In the genomic region with DNA sequence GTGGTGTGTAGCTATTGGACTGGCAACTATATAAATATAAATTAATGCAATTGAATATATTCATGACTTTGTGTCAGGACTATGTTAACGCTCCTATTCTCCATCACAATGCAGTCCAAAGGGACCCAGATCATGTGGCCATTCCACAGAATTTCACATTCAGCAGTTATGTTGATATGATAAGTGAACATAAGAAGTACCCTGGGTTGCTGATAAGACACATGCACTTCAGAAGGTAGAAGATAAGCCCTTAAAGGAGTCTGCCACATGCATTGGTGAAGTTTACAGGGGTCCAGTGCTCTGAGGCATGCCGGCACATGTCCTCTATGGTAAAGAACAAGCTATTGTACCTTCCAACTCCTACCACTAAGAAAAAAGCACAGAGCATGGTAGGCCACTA, we compare ENCODE assay signal across 17 cellular contexts.
"Had no signal": no experiment of that assay in that cellular context is flagged by ENCODE, and none has a peak within 500 bp of the region (broad histone marks: within the 10 kb centered on the region; RNA-seq: fewer than 3 reads in every experiment).

No MANE protein-coding gene starts in this region.

- ATAC-seq: natural killer cell treated with Interleukin-12 subunit alpha and Interleukin-12 subunit beta and Interleukin-15 and Interleukin-18, amount 100 ng/mL, for 72 hours; right cardiac atrium had no signal

- H3K4me3 Mint-ChIP-seq: memory B cell; natural killer cell treated with Interleukin-12 subunit alpha and Interleukin-12 subunit beta and Interleukin-15 and Interleukin-18, amount 100 ng/mL, for 72 hours; neural progenitor cell had no signal

- H3K9ac ChIP-seq: neural progenitor cell had no signal

- H3K27ac ChIP-seq: esophagus muscularis mucosa, gastrocnemius medialis, neural progenitor cell, pancreas had no signal

- H3K9me3 Mint-ChIP-seq: memory B cell, neural progenitor cell had no signal

- H3K27me3 ChIP-seq: esophagus muscularis mucosa, gastrocnemius medialis, neural progenitor cell, pancreas had no signal

- H3K4me3 ChIP-seq: esophagus muscularis mucosa, gastrocnemius medialis, neural progenitor cell, pancreas had no signal

- H3K27ac Mint-ChIP-seq: memory B cell, neural progenitor cell, progenitor cell of endocrine pancreas had no signal

- H3K36me3 ChIP-seq: esophagus muscularis mucosa, gastrocnemius medialis, neural progenitor cell, pancreas had no signal

- H3K27me3 Mint-ChIP-seq: memory B cell; natural killer cell treated with Interleukin-12 subunit alpha and Interleukin-12 subunit beta and Interleukin-15 and Interleukin-18, amount 100 ng/mL, for 72 hours had no signal

- H3K36me3 Mint-ChIP-seq: memory B cell; natural killer cell treated with Interleukin-12 subunit alpha and Interleukin-12 subunit beta and Interleukin-15 and Interleukin-18, amount 100 ng/mL, for 72 hours; neural progenitor cell had no signal

- H3K4me2 ChIP-seq: neural progenitor cell had no signal

- DNase-seq: effector memory CD4-positive, alpha-beta T cell; gastrocnemius medialis; glutamatergic neuron; islet precursor cell; midbrain; occipital lobe; pancreas; right cardiac atrium; small intestine; stimulated activated CD4-positive, alpha-beta T cell treated with anti-CD3 and anti-CD28 coated beads, Interleukin-2, amount 100 ng/mL, for 48 hours; stimulated activated naive CD4-positive, alpha-beta T cell treated with Interleukin-2 at 50 U/mL for 16 hours; trophoblast cell had no signal

- H3K4me1 ChIP-seq: esophagus muscularis mucosa, gastrocnemius medialis, pancreas had no signal
